ENCODE assay signal across 21 cellular contexts in the genomic region with DNA sequence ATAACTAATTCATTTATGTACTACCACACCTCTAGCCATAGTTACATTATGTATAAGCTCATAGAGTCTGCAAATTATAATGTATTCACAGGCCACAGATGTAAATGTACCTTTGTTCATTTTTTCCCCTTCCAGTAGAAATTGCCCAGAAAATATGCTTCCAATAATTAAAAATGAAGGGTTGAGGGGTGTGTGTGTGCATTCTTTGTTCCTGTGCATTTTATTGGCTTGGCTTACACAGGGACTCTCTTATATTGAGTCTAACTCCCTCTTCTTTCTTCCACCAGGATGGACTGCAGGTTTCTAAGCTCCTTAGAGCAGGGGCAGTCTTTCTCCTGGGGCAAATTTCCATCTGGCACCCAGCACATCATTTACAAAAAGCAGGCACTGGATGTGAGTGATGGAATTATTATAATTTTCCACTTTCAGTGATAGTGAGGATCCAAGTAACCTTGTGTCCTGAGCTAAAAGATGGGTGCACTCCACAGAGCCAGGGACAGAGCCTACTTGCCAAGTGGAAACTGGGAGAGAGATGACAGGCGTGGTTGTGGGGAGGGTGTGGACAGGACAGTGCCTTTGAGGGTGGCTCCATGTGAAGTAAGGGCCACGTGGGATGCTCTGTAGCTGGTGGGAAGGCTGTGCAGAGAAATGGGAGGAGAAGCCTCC. TPM values are rescaled to one million over a fixed set of nuclear protein-coding genes. Genes with fewer than 3 reads are reported as not detected.
DNase-seq lines count a peak whose midpoint lies in the region; ATAC-seq and TF ChIP-seq lines count a peak whose summit lies in the region.
"Had no signal": no experiment of that assay in that cellular context is flagged by ENCODE, and none has a peak within 500 bp of the region (broad histone marks: within the 10 kb centered on the region; RNA-seq: fewer than 3 reads in every experiment).

No MANE protein-coding gene starts in this region.

- H3K9me3 ChIP-seq in sigmoid colon (no peaks in the 10 kb centered on the region), aorta (ENCODE audit: control insufficient read depth, low read length) (no peaks in the 10 kb centered on the region)
- H3K9me3 ChIP-seq: adrenal gland, BLaER1 had no signal

- 49 to 71% methylated on average over 2 of the region's 2 CpGs for WGBS in sigmoid colon, 2 donors
- 5 to 7% methylated on average over 2 of the region's 2 CpGs for WGBS in aorta, 2 donors

- no peak overlapping the region for H3K27ac Mint-ChIP-seq in activated naive CD8-positive, alpha-beta T cell treated with anti-CD3 and anti-CD28 coated beads, Interleukin-2, amount 50 U/mL, for 24 hours
- no peak overlapping the region for H3K27ac Mint-ChIP-seq in activated naive CD8-positive, alpha-beta T cell treated with anti-CD3 and anti-CD28 coated beads for 36 hours
- no peak overlapping the region for H3K27ac Mint-ChIP-seq in glutamatergic neuron (ENCODE audit: unreplicated experiment)
- H3K27ac Mint-ChIP-seq: activated T-helper 17 cell treated with anti-CD3 and anti-CD28 coated beads, Interleukin-2, amount 50 U/mL, for 72 hours; memory B cell had no signal

- no peaks in the 10 kb centered on the region for H3K36me3 ChIP-seq in sigmoid colon
- peaks cover 0 to 3% of the 10 kb centered on the region in 2 donors for H3K36me3 ChIP-seq in aorta (ENCODE audit: control insufficient read depth in 1 of 2, insufficient read depth in 2 of 2, low read length in 1 of 2)
- H3K36me3 ChIP-seq: adrenal gland had no signal

- TF ChIP-seq EP300 in sigmoid colon (IDR thresholded peaks at IDR 0.05) = peak; percentile 55 to 72 (median 71)

- intact Hi-C loops in left ventricle myocardium superior (cut with micrococcal nuclease) (no loop called here), sigmoid colon (cut with DNase I) (no loop called here), aorta (cut with DNase I) (no loop called here)

- no peak for DNase-seq in activated naive CD8-positive, alpha-beta T cell treated with anti-CD3 and anti-CD28 coated beads, Interleukin-2, amount 50 U/mL, for 24 hours
- DNase-seq in activated naive CD8-positive, alpha-beta T cell treated with anti-CD3 and anti-CD28 coated beads for 36 hours = no peak
- DNase-seq in left ventricle myocardium superior = peak; percentile 72
- DNase-seq in sigmoid colon = peak; percentile 89
- no peak for DNase-seq in aorta
- no peak for DNase-seq in glutamatergic neuron
- DNase-seq: activated CD4-positive, alpha-beta T cell treated with anti-CD3 and anti-CD28 coated beads for 1 hour; adrenal gland; effector memory CD4-positive, alpha-beta T cell; NCI-H1417; stimulated activated naive CD4-positive, alpha-beta T cell treated with Interleukin-2 at 50 U/mL for 16 hours; T1000 had no signal

- TF ChIP-seq CTCF in sigmoid colon (IDR thresholded peaks at IDR 0.05) (no peak), glutamatergic neuron (IDR thresholded peaks at IDR 0.05; ENCODE audit: partially characterized antibody, unreplicated experiment) (no peak)

- no peaks in the 10 kb centered on the region for H3K9me3 Mint-ChIP-seq in activated naive CD8-positive, alpha-beta T cell treated with anti-CD3 and anti-CD28 coated beads, Interleukin-2, amount 50 U/mL, for 24 hours
- H3K9me3 Mint-ChIP-seq in activated naive CD8-positive, alpha-beta T cell treated with anti-CD3 and anti-CD28 coated beads for 36 hours = no peaks in the 10 kb centered on the region
- H3K9me3 Mint-ChIP-seq in glutamatergic neuron (ENCODE audit: unreplicated experiment) = no peaks in the 10 kb centered on the region
- H3K9me3 Mint-ChIP-seq: activated T-helper 17 cell treated with anti-CD3 and anti-CD28 coated beads, Interleukin-2, amount 50 U/mL, for 72 hours; memory B cell had no signal

- H3K4me1 Mint-ChIP-seq in activated naive CD8-positive, alpha-beta T cell treated with anti-CD3 and anti-CD28 coated beads, Interleukin-2, amount 50 U/mL, for 24 hours = no peaks in the 10 kb centered on the region
- H3K4me1 Mint-ChIP-seq in activated naive CD8-positive, alpha-beta T cell treated with anti-CD3 and anti-CD28 coated beads for 36 hours = no peaks in the 10 kb centered on the region
- no peaks in the 10 kb centered on the region for H3K4me1 Mint-ChIP-seq in glutamatergic neuron (ENCODE audit: low read depth, unreplicated experiment)
- H3K4me1 Mint-ChIP-seq: activated T-helper 17 cell treated with anti-CD3 and anti-CD28 coated beads, Interleukin-2, amount 50 U/mL, for 72 hours; memory B cell had no signal

- peak; percentile 33 for ATAC-seq in activated naive CD8-positive, alpha-beta T cell treated with anti-CD3 and anti-CD28 coated beads, Interleukin-2, amount 50 U/mL, for 24 hours
- ATAC-seq in left ventricle myocardium superior (peak; percentile 92), aorta (ENCODE audit: low FRiP score) (peak; percentile 53), HG02759 (IDR thresholded peaks at IDR 0.05; ENCODE audit: unreplicated experiment) (no peak), GM21515 (IDR thresholded peaks at IDR 0.05; ENCODE audit: unreplicated experiment) (no peak)
- ATAC-seq: activated T-helper 17 cell treated with anti-CD3 and anti-CD28 coated beads, Interleukin-2, amount 50 U/mL, for 72 hours; GM12878; HCT116 had no signal

- H3K4me1 ChIP-seq in sigmoid colon (peaks cover 4 to 89% (median 78%) of the 10 kb centered on the region in 4 donors), aorta (ENCODE audit: control insufficient read depth in 1 of 2, insufficient read depth in 2 of 2, low read length in 2 of 2) (peaks cover 8 to 24% of the 10 kb centered on the region in 2 donors)

- H3K27me3 Mint-ChIP-seq in activated naive CD8-positive, alpha-beta T cell treated with anti-CD3 and anti-CD28 coated beads, Interleukin-2, amount 50 U/mL, for 24 hours = peaks cover 1% of the 10 kb centered on the region
- H3K27me3 Mint-ChIP-seq in activated naive CD8-positive, alpha-beta T cell treated with anti-CD3 and anti-CD28 coated beads for 36 hours = peaks cover 6% of the 10 kb centered on the region
- peaks cover 4% of the 10 kb centered on the region for H3K27me3 Mint-ChIP-seq in glutamatergic neuron (ENCODE audit: unreplicated experiment)

- no peaks in the 10 kb centered on the region for H3K36me3 Mint-ChIP-seq in activated naive CD8-positive, alpha-beta T cell treated with anti-CD3 and anti-CD28 coated beads, Interleukin-2, amount 50 U/mL, for 24 hours (ENCODE audit: low read depth)
- H3K36me3 Mint-ChIP-seq in activated naive CD8-positive, alpha-beta T cell treated with anti-CD3 and anti-CD28 coated beads for 36 hours = no peaks in the 10 kb centered on the region
- H3K36me3 Mint-ChIP-seq in glutamatergic neuron (ENCODE audit: unreplicated experiment) = no peaks in the 10 kb centered on the region
- H3K36me3 Mint-ChIP-seq: memory B cell had no signal

- no peak overlapping the region for H3K4me3 Mint-ChIP-seq in activated naive CD8-positive, alpha-beta T cell treated with anti-CD3 and anti-CD28 coated beads, Interleukin-2, amount 50 U/mL, for 24 hours
- H3K4me3 Mint-ChIP-seq in activated naive CD8-positive, alpha-beta T cell treated with anti-CD3 and anti-CD28 coated beads for 36 hours = no peak overlapping the region
- H3K4me3 Mint-ChIP-seq in glutamatergic neuron (ENCODE audit: unreplicated experiment) = no peak overlapping the region
- H3K4me3 Mint-ChIP-seq: activated T-helper 17 cell treated with anti-CD3 and anti-CD28 coated beads, Interleukin-2, amount 50 U/mL, for 72 hours; memory B cell had no signal

- H3K27me3 ChIP-seq in sigmoid colon (no peaks in the 10 kb centered on the region), aorta (ENCODE audit: control insufficient read depth in 1 of 2, insufficient read depth in 2 of 2, low read length in 1 of 2) (no peaks in the 10 kb centered on the region)
- H3K27me3 ChIP-seq: adrenal gland, BLaER1 had no signal

- H3K4me3 ChIP-seq in sigmoid colon (no peak overlapping the region), aorta (ENCODE audit: low read length in 2 of 2) (no peak overlapping the region)
- H3K4me3 ChIP-seq: adrenal gland, BLaER1, GM12878 had no signal

- no peak for TF ChIP-seq POLR2A in sigmoid colon (IDR thresholded peaks at IDR 0.05)

- H3K27ac ChIP-seq in sigmoid colon (peak overlapping the region; percentile 57 to 98 (median 84)), aorta (ENCODE audit: low read depth in 1 of 2, low read length in 2 of 2) (peak overlapping the region; percentile 54 to 89)
- H3K27ac ChIP-seq: 22Rv1, BLaER1 had no signal

RNA-seq across cellular contexts. Expression of a gene that starts 16.2 kb away (rescaled TPM):
- not detected for total RNA-seq in activated naive CD8-positive, alpha-beta T cell treated with anti-CD3 and anti-CD28 coated beads for 36 hours
- total RNA-seq in left ventricle myocardium superior (723 TPM), sigmoid colon (100 to 1,000 TPM; 474 to 834 (median 779) TPM), aorta (1,000 to 10,000 TPM; 2,521 to 2,714 TPM), glutamatergic neuron (ENCODE audit: unreplicated experiment) (not detected)
- polyA plus RNA-seq in sigmoid colon (100 to 1,000 TPM in 1 of 3 donors, 10 to 100 TPM in 2; 29.8 to 199 (median 46.2) TPM), aorta (1,000 to 10,000 TPM; 2,886 to 5,050 TPM)
- total RNA-seq: activated T-helper 17 cell treated with anti-CD3 and anti-CD28 coated beads, Interleukin-2, amount 50 U/mL, for 72 hours; OCI-LY7 had no signal

Comparison
In these comparisons a context has a peak if more than half of its experiments do, and no peak if none do; other contexts are left out.
1. ATAC-seq: peak in activated naive CD8-positive, alpha-beta T cell treated with anti-CD3 and anti-CD28 coated beads, Interleukin-2, amount 50 U/mL, for 24 hours (single experiment), left ventricle myocardium superior (single experiment) and aorta (single experiment); none in HG02759 (single experiment) and GM21515 (single experiment).
2. DNase-seq: peak in left ventricle myocardium superior (single experiment) and sigmoid colon (single experiment); none in activated naive CD8-positive, alpha-beta T cell treated with anti-CD3 and anti-CD28 coated beads, Interleukin-2, amount 50 U/mL, for 24 hours (single experiment), activated naive CD8-positive, alpha-beta T cell treated with anti-CD3 and anti-CD28 coated beads for 36 hours (single experiment), aorta (0 of 2) and glutamatergic neuron (single experiment).
3. RNA of a gene that starts 16.2 kb away (total RNA-seq): 2,521 to 2,714 TPM in aorta, 474 to 834 TPM in sigmoid colon and 723 TPM in left ventricle myocardium superior (single experiment); not detected in activated naive CD8-positive, alpha-beta T cell treated with anti-CD3 and anti-CD28 coated beads for 36 hours and not detected in glutamatergic neuron (single experiment); every median in the first group is over 100 times any median in the second.